In the genomic region with DNA sequence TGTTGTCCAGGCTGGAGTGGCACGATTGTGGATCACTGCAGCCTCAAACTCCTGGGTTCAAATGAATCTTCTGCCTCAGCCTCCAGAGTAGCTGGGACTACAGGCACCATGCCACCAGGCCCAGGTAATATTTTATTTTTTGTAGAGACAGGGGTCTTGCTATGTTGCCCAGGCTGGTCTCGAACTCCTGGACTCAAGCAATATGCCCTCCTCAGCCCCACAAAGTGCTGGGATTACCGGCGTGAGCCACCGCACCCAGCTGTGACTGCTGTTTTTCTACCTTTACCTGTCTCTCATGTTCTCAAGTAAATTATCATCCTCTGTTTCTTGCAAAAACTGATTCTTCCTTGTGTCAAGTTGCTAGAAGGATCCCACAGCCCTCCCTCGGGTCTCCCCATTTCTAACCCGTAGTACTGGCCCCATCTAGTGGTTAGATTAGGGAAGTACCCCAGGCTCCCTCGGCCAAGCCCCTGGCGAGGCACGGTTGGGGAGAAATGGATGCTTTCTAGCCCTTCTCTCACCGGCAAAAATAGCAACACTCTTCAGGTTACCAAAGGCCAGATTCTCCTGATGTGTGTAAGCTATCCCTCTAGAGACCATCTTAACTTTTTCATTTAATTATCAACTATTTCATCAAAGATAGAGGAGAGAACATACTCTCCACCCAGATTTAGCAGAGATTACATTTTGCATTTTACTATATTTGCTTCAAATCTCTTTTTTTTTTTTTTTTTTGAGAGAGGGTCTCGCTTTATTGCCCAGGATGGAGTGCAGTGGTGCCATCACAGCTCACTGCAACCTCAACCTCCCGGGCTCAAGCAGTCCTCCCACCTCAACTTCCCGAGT, we compare ENCODE assay signal across 8 cellular contexts. TPM values are rescaled to one million over a fixed set of nuclear protein-coding genes. Genes with fewer than 3 reads are reported as not detected.
A peak's percentile ranks its signal among the peaks of the same experiment; 100 is the strongest.
DNase-seq lines count a peak whose midpoint lies in the region; ATAC-seq and TF ChIP-seq lines count a peak whose summit lies in the region.

No MANE protein-coding gene starts in this region.

- H3K4me1 Mint-ChIP-seq in T-cell = peaks cover 0 to 4% (median 2%) of the 10 kb centered on the region in 3 donors

- H3K4me1 ChIP-seq in adipocyte (ENCODE audit: control insufficient read depth, insufficient read depth, low read length) (peaks cover 20% of the 10 kb centered on the region), left ventricle myocardium inferior (no peaks in the 10 kb centered on the region)

- no peak overlapping the region for H3K4me3 Mint-ChIP-seq in T-cell

- H3K27ac ChIP-seq in left ventricle myocardium inferior (replicated peaks) = no peak overlapping the region

- H3K4me3 ChIP-seq in NB4 (ENCODE audit: low read depth, low read length) (no peak overlapping the region), adipocyte (ENCODE audit: low read length) (no peak overlapping the region), left ventricle myocardium inferior (no peak overlapping the region), retinal pigment epithelial cell (ENCODE audit: low read length) (no peak overlapping the region)

- H3K36me3 Mint-ChIP-seq in T-cell = no peaks in the 10 kb centered on the region

- H3K36me3 ChIP-seq in adipocyte (ENCODE audit: control insufficient read depth, insufficient read depth, low read length, severe bottlenecking) (no peaks in the 10 kb centered on the region), left ventricle myocardium inferior (no peaks in the 10 kb centered on the region)

- H3K27ac Mint-ChIP-seq in T-cell = no peak overlapping the region

- H3K27me3 ChIP-seq in adipocyte (replicated peaks; ENCODE audit: control insufficient read depth, insufficient read depth, low read length) (no peaks in the 10 kb centered on the region), left ventricle myocardium inferior (ENCODE audit: low read depth) (peaks cover 21% of the 10 kb centered on the region)

- H3K27me3 Mint-ChIP-seq in T-cell = peaks cover 7 to 14% of the 10 kb centered on the region in 2 donors

- no peaks in the 10 kb centered on the region for H3K9me3 Mint-ChIP-seq in T-cell

- peak; percentile 70 for TF ChIP-seq CTCF in GM10248 (IDR thresholded peaks at IDR 0.05; ENCODE audit: control extremely low read depth, extremely low read depth, low read depth, missing control alignments)
- peak; percentile 83 for TF ChIP-seq CTCF in NB4 (IDR thresholded peaks at IDR 0.05; ENCODE audit: low read depth, low read length)
- peak; percentile 94 for TF ChIP-seq CTCF in left ventricle myocardium inferior (IDR thresholded peaks at IDR 0.05; ENCODE audit: borderline replicate concordance)
- TF ChIP-seq CTCF in retinal pigment epithelial cell (conservative IDR thresholded peaks at IDR 0.05; ENCODE audit: low read depth, low read length) = peak; percentile 89

- DNase-seq in GM10248 (ENCODE audit: extremely low spot score) (peak; percentile 88), NB4 (ENCODE audit: low read depth) (peak; percentile 78), T-cell (peak; percentile 40 to 77 (median 61)), adipocyte (ENCODE audit: low read depth) (peak; percentile 93), left ventricle myocardium inferior (peak; percentile 36), retinal pigment epithelial cell (ENCODE audit: low read depth) (no peak)

- peak; percentile 94 to 99 (median 98) for ATAC-seq in T-cell (replicated peaks in 1 of 4)
- no peak for ATAC-seq in HG03469 (IDR thresholded peaks at IDR 0.05; ENCODE audit: unreplicated experiment)
- no peak for ATAC-seq in GM19023 (IDR thresholded peaks at IDR 0.05; ENCODE audit: unreplicated experiment)

- POLR2A ChIA-PET in GM10248 (lab: Yijun Ruan, JAX) (no interaction called here), T-cell (lab: Charles Lee) (interaction anchor here (0.6 to 0.7 kb wide), 3 partner anchors 44 to 173 kb away, joined by 3 to 6 read pairs (median 3); no protein-coding TSS in a partner anchor)

- CTCF ChIA-PET in GM10248 (lab: Yijun Ruan, JAX) (interaction anchor here (0.8 to 8.6 kb wide), 11 partner anchors 9 to 653 kb away, joined by 3 to 99 read pairs (median 5); a partner anchor contains a TSS), T-cell (lab: Charles Lee) (interaction anchor here (0.5 to 1.1 kb wide), 9 partner anchors 46 to 653 kb away, joined by 3 to 8 read pairs (median 5); no protein-coding TSS in a partner anchor)

- no peak for TF ChIP-seq POLR2A in NB4 (IDR thresholded peaks at IDR 0.05; ENCODE audit: extremely low read depth, insufficient read length)

- intact Hi-C loops in left ventricle myocardium inferior (cut with micrococcal nuclease) = loop anchor here (5.0 to 10.0 kb wide), 3 partner anchors 46 to 649 kb away; a partner anchor contains a TSS

- H3K9me3 ChIP-seq in adipocyte (ENCODE audit: control insufficient read depth, low read length) = no peaks in the 10 kb centered on the region
- H3K9me3 ChIP-seq in left ventricle myocardium inferior (replicated peaks) = no peaks in the 10 kb centered on the region

- peak overlapping the region; percentile 34 for H3K9ac ChIP-seq in adipocyte (ENCODE audit: low read length)

RNA-seq across cellular contexts. Expression of a gene that starts 19.2 kb away (rescaled TPM):
- total RNA-seq in T-cell = 10 to 100 TPM; 19.3 to 31.0 (median 26.4) TPM
- 10.6 TPM for total RNA-seq in left ventricle myocardium inferior

RNA-seq across cellular contexts. Expression of a gene that starts 30.9 kb away (rescaled TPM):
- not detected for total RNA-seq in T-cell
- 1.9 TPM for total RNA-seq in left ventricle myocardium inferior

RNA-seq across cellular contexts. Expression of a gene that starts 40.2 kb away (rescaled TPM):
- total RNA-seq in T-cell (10 to 100 TPM; 16.6 to 39.3 (median 34.1) TPM), left ventricle myocardium inferior (12.9 TPM)

RNA-seq across cellular contexts. Expression of a gene that starts 51.3 kb away (rescaled TPM):
- total RNA-seq in T-cell (100 to 1,000 TPM in 1 of 5 donors, 10 to 100 TPM in 4; 80.5 to 112 (median 90.2) TPM), left ventricle myocardium inferior (30.0 TPM)

RNA-seq across cellular contexts. Expression of a gene that starts 51.5 kb away (rescaled TPM):
- 100 to 1,000 TPM; 105 to 140 (median 125) TPM for total RNA-seq in T-cell
- 13.2 TPM for total RNA-seq in left ventricle myocardium inferior

Comparison
In these comparisons a context has a peak if more than half of its experiments do, and no peak if none do; other contexts are left out.
1. ATAC-seq: peak in T-cell (4 of 4); none in HG03469 (single experiment) and GM19023 (single experiment).
2. Peak in every context shown above with its lines, with median percentiles within 50 percentile points of each other: CTCF ChIP-seq.